In the genomic region with DNA sequence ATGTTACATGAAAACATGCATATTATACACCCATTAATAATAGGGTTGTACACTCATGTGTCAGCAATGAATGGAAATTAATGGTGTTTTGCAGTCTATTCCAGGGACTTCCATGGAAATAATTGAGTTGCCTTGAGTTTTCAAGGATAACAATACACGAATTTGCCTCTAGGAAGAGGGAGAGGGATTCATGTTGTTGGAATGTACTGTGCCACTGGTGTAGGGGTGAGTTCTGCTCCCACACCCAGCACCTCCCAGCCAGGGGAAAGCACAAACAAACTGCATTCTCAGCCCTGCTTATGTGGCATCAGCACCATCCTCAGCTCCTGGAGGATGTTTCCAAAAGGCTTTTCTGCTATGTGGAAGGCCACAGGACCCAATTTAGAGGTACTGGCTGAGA, we compare ENCODE assay signal across 1 cellular context.
TF ChIP-seq lines count a peak whose summit lies in the region.

No MANE protein-coding gene starts in this region.

TF ChIP-seq in SK-N-SH, 30 proteins besides CTCF, POLR2A, EP300 and RAD21 (continued from another document):
- TF ChIP-seq REST (IDR thresholded peaks at IDR 0.05; ENCODE audit: low read depth, low read length) (0 out of 2 replicates have a peak, but pooled peaks have one; percentile 53), TCF12 (IDR thresholded peaks at IDR 0.05) (peak; percentile 48; the same call in 1 of the 2 replicates)
